In the genomic region with DNA sequence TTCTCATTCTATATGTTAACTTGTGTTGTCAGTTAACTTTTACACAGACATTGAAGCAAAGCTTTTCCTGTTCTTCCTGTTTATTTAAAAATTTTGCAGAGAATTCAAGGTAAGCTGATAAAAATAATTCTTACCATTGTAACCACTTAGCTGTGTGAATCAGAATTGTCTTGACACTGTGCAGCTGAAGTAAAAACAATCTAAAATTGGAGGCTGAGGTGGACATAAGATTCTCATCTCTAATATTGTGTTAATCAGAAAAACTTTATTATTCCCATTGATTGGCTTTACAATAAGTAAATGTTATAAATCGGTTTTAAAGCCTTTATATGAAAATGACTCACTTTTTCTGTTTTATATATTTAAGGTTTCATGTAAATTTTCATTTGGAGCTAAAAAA, we compare ENCODE assay signal across 20 cellular contexts.
A peak's percentile ranks its signal among the peaks of the same experiment; 100 is the strongest.
DNase-seq lines count a peak whose midpoint lies in the region; ATAC-seq, FAIRE-seq and TF ChIP-seq lines count a peak whose summit lies in the region.
"Had no signal": no experiment of that assay in that cellular context is flagged by ENCODE, and none has a peak within 500 bp of the region (broad histone marks: within the 10 kb centered on the region; RNA-seq: fewer than 3 reads in every experiment).

No MANE protein-coding gene starts in this region.

- H3K4me1 Mint-ChIP-seq in effector memory CD8-positive, alpha-beta T cell (ENCODE audit: low read depth in 2 of 2) = peaks cover 14 to 55% of the 10 kb centered on the region in 2 donors

- TF ChIP-seq CTCF in GM12865 (IDR thresholded peaks at IDR 0.05; ENCODE audit: insufficient read depth, low read depth, low read length, missing control alignments) (no peak), smooth muscle cell (IDR thresholded peaks at IDR 0.05; ENCODE audit: borderline replicate concordance, insufficient read depth, poor library complexity, severe bottlenecking) (no peak)

- H3K9me3 ChIP-seq in smooth muscle cell (replicated peaks; ENCODE audit: low read depth) = no peaks in the 10 kb centered on the region
- H3K9me3 ChIP-seq: right lobe of liver, upper lobe of left lung had no signal

- no peak overlapping the region for H3K9ac ChIP-seq in smooth muscle cell (ENCODE audit: low read depth)

- ATAC-seq in effector memory CD8-positive, alpha-beta T cell (replicated peaks) = peak; percentile 12
- ATAC-seq: Panc1 had no signal

- H3K36me3 Mint-ChIP-seq in effector memory CD8-positive, alpha-beta T cell (ENCODE audit: insufficient read depth) = peaks cover 4% of the 10 kb centered on the region

- H3K4me3 ChIP-seq in GM12865 (ENCODE audit: low read depth, low read length) (peak overlapping the region; percentile 26), smooth muscle cell (no peak overlapping the region)
- H3K4me3 ChIP-seq: right lobe of liver, SK-N-MC, upper lobe of left lung had no signal

- peaks cover 37% of the 10 kb centered on the region for H3K4me1 ChIP-seq in smooth muscle cell (ENCODE audit: low read depth)
- H3K4me1 ChIP-seq: right lobe of liver had no signal

- no peaks in the 10 kb centered on the region for H3K36me3 ChIP-seq in smooth muscle cell (ENCODE audit: low read depth)
- H3K36me3 ChIP-seq: right lobe of liver, upper lobe of left lung had no signal

- H3K79me2 ChIP-seq in smooth muscle cell (ENCODE audit: low read depth) = no peaks in the 10 kb centered on the region

- FAIRE-seq in RCC 7860 (lab: Jason Lieb, UNC) = peak; percentile 5
- FAIRE-seq: H54, TTC549 had no signal

- peak overlapping the region; percentile 25 for H3K4me2 ChIP-seq in smooth muscle cell

- WGBS in smooth muscle cell (ENCODE audit: low lambda C conversion rate) = 84% methylated on average over 1 of the region's 1 CpG

- no peaks in the 10 kb centered on the region for H4K20me1 ChIP-seq in smooth muscle cell (ENCODE audit: low read depth)

- peak overlapping the region; percentile 22 to 51 for H3K4me3 Mint-ChIP-seq in effector memory CD8-positive, alpha-beta T cell
- H3K4me3 Mint-ChIP-seq: activated CD4-positive, alpha-beta T cell treated with anti-CD3 and anti-CD28 coated beads, Interleukin-2, amount 10 ng/mL, durations not matched to agents 7 days and 5 days; activated naive CD4-positive, alpha-beta T cell treated with anti-CD3 and anti-CD28 coated beads for 36 hours had no signal

- DNase-seq in GM12865 (ENCODE audit: low read depth) (peak; percentile 33), RCC 7860 (ENCODE audit: low spot score) (no peak), smooth muscle cell (lab: John Stamatoyannopoulos, UW; ENCODE audit: unreplicated experiment) (no peak), GM19240 (ENCODE audit: insufficient read length, low spot score) (no peak), NCI-H1048 (lab: John Stamatoyannopoulos, UW) (no peak), midbrain (lab: John Stamatoyannopoulos, UW) (no peak)
- DNase-seq in effector memory CD8-positive, alpha-beta T cell = no peak
- DNase-seq: activated CD4-positive, alpha-beta T cell treated with anti-CD3 and anti-CD28 coated beads, Interleukin-2, amount 10 ng/mL, durations not matched to agents 7 days and 5 days; activated naive CD4-positive, alpha-beta T cell treated with anti-CD3 and anti-CD28 coated beads for 36 hours; head of caudate nucleus; NCI-H1436; NCI-H748 treated with DMSO at 0.1 percent for 48 hours; occipital lobe; right lobe of liver; stimulated activated naive CD8-positive, alpha-beta T cell treated with anti-CD3 and anti-CD28 coated beads, Interleukin-15, Interleukin-2, amounts not matched to agents 100 U/mL and 50 U/mL, for 24 hours; upper lobe of left lung had no signal

- H3K9me3 Mint-ChIP-seq in effector memory CD8-positive, alpha-beta T cell = peaks cover 0 to 4% of the 10 kb centered on the region in 2 donors

- no peak overlapping the region for H3K27ac ChIP-seq in smooth muscle cell (ENCODE audit: low read depth)
- H3K27ac ChIP-seq: right lobe of liver, SK-N-MC had no signal

- H2AFZ ChIP-seq in smooth muscle cell (ENCODE audit: low read depth) = no peak overlapping the region

- H3K27ac Mint-ChIP-seq in effector memory CD8-positive, alpha-beta T cell = peak overlapping the region; percentile 82 to 86
- H3K27ac Mint-ChIP-seq: activated CD4-positive, alpha-beta T cell treated with anti-CD3 and anti-CD28 coated beads, Interleukin-2, amount 10 ng/mL, durations not matched to agents 7 days and 5 days; activated naive CD4-positive, alpha-beta T cell treated with anti-CD3 and anti-CD28 coated beads for 36 hours had no signal

- H3K27me3 Mint-ChIP-seq in effector memory CD8-positive, alpha-beta T cell = no peaks in the 10 kb centered on the region
- H3K27me3 Mint-ChIP-seq: activated CD4-positive, alpha-beta T cell treated with anti-CD3 and anti-CD28 coated beads, Interleukin-2, amount 10 ng/mL, durations not matched to agents 7 days and 5 days had no signal

- H3F3A ChIP-seq in smooth muscle cell (ENCODE audit: low read depth) = no peaks in the 10 kb centered on the region

- H3K27me3 ChIP-seq in smooth muscle cell (ENCODE audit: low read depth) = no peaks in the 10 kb centered on the region
- H3K27me3 ChIP-seq: right lobe of liver, upper lobe of left lung had no signal
